ENCODE assay signal across 31 cellular contexts in the genomic region with DNA sequence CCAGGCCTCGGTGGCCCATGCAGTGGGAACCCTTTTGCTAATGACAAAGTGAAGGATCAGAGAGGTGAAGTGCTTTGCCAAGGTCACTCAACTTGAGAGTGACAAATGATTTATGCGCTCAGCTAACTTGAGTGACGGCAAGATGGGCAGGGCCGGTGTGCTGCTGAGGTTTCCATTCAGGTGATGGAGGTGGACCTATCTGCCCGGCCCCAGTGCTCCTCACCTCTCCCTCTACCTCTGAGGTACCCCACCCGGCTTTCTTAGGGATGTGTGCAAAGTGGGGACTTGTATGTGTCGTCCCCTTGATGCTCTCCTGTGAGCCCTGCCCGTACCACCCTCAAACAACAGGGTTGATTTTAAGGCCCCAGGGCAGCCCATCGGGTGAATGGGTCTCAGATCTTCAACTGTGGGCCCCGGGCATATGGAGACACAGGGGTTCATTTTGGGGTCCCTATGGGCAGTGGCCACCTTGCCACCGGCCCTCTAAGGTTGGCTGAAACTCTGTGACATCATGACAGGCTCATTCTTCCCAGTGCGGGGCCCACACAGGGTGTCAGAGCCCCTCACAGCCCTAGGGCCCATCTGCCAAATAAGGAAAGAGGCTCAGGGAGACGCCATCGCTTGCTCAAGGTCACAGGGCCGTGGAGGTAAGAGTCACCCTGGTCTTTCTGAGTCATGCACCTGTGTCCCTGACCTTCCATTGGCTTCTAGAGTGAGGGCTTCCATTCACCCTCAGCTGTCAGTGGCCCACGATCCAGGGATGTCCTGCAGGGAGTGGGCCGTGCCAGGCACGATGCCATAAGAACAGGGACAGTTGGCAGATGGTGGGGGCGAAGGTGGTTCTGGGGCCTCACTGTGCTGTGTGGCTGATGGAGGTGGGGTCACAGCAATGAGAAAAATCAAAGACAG.
DNase-seq lines count a peak whose midpoint lies in the region; ATAC-seq, FAIRE-seq and TF ChIP-seq lines count a peak whose summit lies in the region.
"Had no signal": no experiment of that assay in that cellular context is flagged by ENCODE, and none has a peak within 500 bp of the region (broad histone marks: within the 10 kb centered on the region; RNA-seq: fewer than 3 reads in every experiment).

No MANE protein-coding gene starts in this region.

- peaks cover 43% of the 10 kb centered on the region for H3K4me1 ChIP-seq in HepG2 (ENCODE audit: insufficient read depth, low read length)
- peaks cover 3% of the 10 kb centered on the region for H3K4me1 ChIP-seq in testis
- H3K4me1 ChIP-seq: parathyroid adenoma, thyroid gland had no signal

- TF ChIP-seq EP300 in HepG2 (IDR thresholded peaks at IDR 0.05; ENCODE audit: low read depth in 2 of 2, low read length in 2 of 2): no peak
- TF ChIP-seq EP300 in HepG2 (CRISPR knock-in tag; IDR thresholded peaks at IDR 0.05; ENCODE audit: borderline replicate concordance): no peak

- H3K4me1 Mint-ChIP-seq in activated T-cell treated with anti-CD3 and anti-CD28 coated beads, Interleukin-2, amount 50 U/mL, for 24 hours (ENCODE audit: low read depth): no peaks in the 10 kb centered on the region
- H3K4me1 Mint-ChIP-seq in activated T-cell treated with anti-CD3 and anti-CD28 coated beads, Interleukin-2, amount 50 U/mL, for 72 hours (ENCODE audit: low read depth): no peaks in the 10 kb centered on the region
- H3K4me1 Mint-ChIP-seq in activated CD4-positive, alpha-beta memory T cell treated with anti-CD3 and anti-CD28 coated beads, Interleukin-2, amount 10 ng/mL, durations not matched to agents 7 days and 5 days: no peaks in the 10 kb centered on the region
- H3K4me1 Mint-ChIP-seq: CD8-positive, alpha-beta memory T cell; IgD-negative memory B cell; stimulated activated naive CD8-positive, alpha-beta T cell treated with anti-CD3 and anti-CD28 coated beads, Interleukin-15, amount 100 ng/mL, for 72 hours had no signal

- no peak for FAIRE-seq in HepG2 (lab: Jason Lieb, UNC)
- FAIRE-seq: A549, endothelial cell of umbilical vein, GM12891 had no signal

- H3K79me2 ChIP-seq in HepG2 (ENCODE audit: insufficient read depth, low read length): no peaks in the 10 kb centered on the region
- H3K79me2 ChIP-seq: hepatocyte, parathyroid adenoma had no signal

- H3K27ac ChIP-seq in HepG2 (ENCODE audit: extremely low read length, insufficient read depth, low read length): no peak overlapping the region
- no peak overlapping the region for H3K27ac ChIP-seq in testis
- H3K27ac ChIP-seq: A549, gastroesophageal sphincter, hepatocyte, parathyroid adenoma, RWPE1, thyroid gland, WERI-Rb-1 had no signal

- no peak overlapping the region for H2AFZ ChIP-seq in HepG2 (ENCODE audit: low read length)
- H2AFZ ChIP-seq: hepatocyte, parathyroid adenoma had no signal

- WGBS in HepG2 (ENCODE audit: low lambda C conversion rate): 42% methylated on average over 15 of the region's 19 CpGs
- 89 to 91% methylated on average over 13 to 19 of the region's 19 CpGs for WGBS in testis, 2 donors

- H3K9ac ChIP-seq in HepG2 (ENCODE audit: insufficient read depth, low read depth, low read length): no peak overlapping the region
- H3K9ac ChIP-seq: parathyroid adenoma had no signal

- POLR2A ChIA-PET in activated CD4-positive, alpha-beta memory T cell treated with anti-CD3 and anti-CD28 coated beads, Interleukin-2, amount 10 ng/mL, durations not matched to agents 7 days and 5 days (lab: Charles Lee): no interaction called here
- POLR2A ChIA-PET in HepG2 (lab: Yijun Ruan, JAX): no interaction called here

- TF ChIP-seq RAD21 in HepG2 (CRISPR knock-in tag; IDR thresholded peaks at IDR 0.05): no peak

- peak; percentile 13 for DNase-seq in activated T-cell treated with anti-CD3 and anti-CD28 coated beads, Interleukin-2, amount 50 U/mL, for 24 hours
- no peak for DNase-seq in activated T-cell treated with anti-CD3 and anti-CD28 coated beads, Interleukin-2, amount 50 U/mL, for 72 hours
- peak; percentile 7 for DNase-seq in activated CD4-positive, alpha-beta memory T cell treated with anti-CD3 and anti-CD28 coated beads, Interleukin-2, amount 10 ng/mL, durations not matched to agents 7 days and 5 days
- no peak for DNase-seq in HepG2 (ENCODE audit: low spot score)
- peak; percentile 12 for DNase-seq in testis
- DNase-seq: activated CD4-positive, alpha-beta T cell treated with anti-CD3 and anti-CD28 coated beads, Interleukin-2, amount 50 U/mL, for 1 hour; amygdala; CD8-positive, alpha-beta memory T cell; DMS153; HFFc6; NCI-H1092; NCI-H1694 treated with DMSO at 0.1 percent for 48 hours; NCI-H526; OCI-M1; thyroid gland; WERI-Rb-1 had no signal

- intact Hi-C loops in HepG2 (cut with micrococcal nuclease; ENCODE audit: unreplicated experiment): no loop called here
- intact Hi-C loops in testis (cut with DNase I; ENCODE audit: low total_unique reads): no loop called here

- no peak for TF ChIP-seq CTCF in HepG2 (CRISPR knock-in tag; IDR thresholded peaks at IDR 0.05)
- no peak for TF ChIP-seq CTCF in testis (IDR thresholded peaks at IDR 0.05)

- no peak for TF ChIP-seq POLR2A in HepG2 (IDR thresholded peaks at IDR 0.05; ENCODE audit: insufficient read depth in 1 of 2, low read depth in 2 of 2, low read length in 2 of 2)
- no peak for TF ChIP-seq POLR2A in testis (IDR thresholded peaks at IDR 0.05)

- H3K36me3 ChIP-seq in HepG2 (replicated peaks in 1 of 2; ENCODE audit: control insufficient read depth in 1 of 2, insufficient read depth in 2 of 2, low read length in 2 of 2) (no peaks in the 10 kb centered on the region), testis (ENCODE audit: low read depth, missing control alignments) (no peaks in the 10 kb centered on the region)
- H3K36me3 ChIP-seq: gastroesophageal sphincter, thyroid gland, WERI-Rb-1 had no signal

- H3K4me2 ChIP-seq in HepG2 (ENCODE audit: low read depth, low read length): no peak overlapping the region
- H3K4me2 ChIP-seq: A549, hepatocyte had no signal

- no TSS peak for BruUV-seq in HepG2 (replicated peaks; lab: Mats Ljungman, UMichigan)

- H3K27me3 ChIP-seq in HepG2 (ENCODE audit: control insufficient read depth in 1 of 2, insufficient read depth in 2 of 2, low read length in 2 of 2) (peaks cover 6 to 42% of the 10 kb centered on the region in 2 experiments; a peak in 4 of 5 replicates), testis (no peaks in the 10 kb centered on the region)
- H3K27me3 ChIP-seq: hepatocyte, thyroid gland had no signal

- CTCF ChIA-PET in activated CD4-positive, alpha-beta memory T cell treated with anti-CD3 and anti-CD28 coated beads, Interleukin-2, amount 10 ng/mL, durations not matched to agents 7 days and 5 days (lab: Charles Lee): no interaction called here
- CTCF ChIA-PET in HepG2 (lab: Yijun Ruan, JAX; ENCODE audit: low intra/inter-chr PET ratio, low total read pairs): no interaction called here

- H3K9me3 ChIP-seq in HepG2 (ENCODE audit: low read length) (no peaks in the 10 kb centered on the region), testis (no peaks in the 10 kb centered on the region)
- H3K9me3 ChIP-seq: A549, gastroesophageal sphincter, thyroid gland had no signal

- in situ Hi-C loops in HepG2 (cut with HindIII; ENCODE audit: extremely low pct_ligation_motif_present, low pct_unique_long_range_greater_than_20kb): no loop called here

- peaks cover 23% of the 10 kb centered on the region for H3K27me3 Mint-ChIP-seq in activated T-cell treated with anti-CD3 and anti-CD28 coated beads, Interleukin-2, amount 50 U/mL, for 24 hours
- H3K27me3 Mint-ChIP-seq in activated T-cell treated with anti-CD3 and anti-CD28 coated beads, Interleukin-2, amount 50 U/mL, for 72 hours (ENCODE audit: low read depth): peaks cover 43% of the 10 kb centered on the region
- peaks cover 6% of the 10 kb centered on the region for H3K27me3 Mint-ChIP-seq in activated CD4-positive, alpha-beta memory T cell treated with anti-CD3 and anti-CD28 coated beads, Interleukin-2, amount 10 ng/mL, durations not matched to agents 7 days and 5 days

- H3K4me3 Mint-ChIP-seq in activated T-cell treated with anti-CD3 and anti-CD28 coated beads, Interleukin-2, amount 50 U/mL, for 24 hours: no peak overlapping the region
- H3K4me3 Mint-ChIP-seq in activated T-cell treated with anti-CD3 and anti-CD28 coated beads, Interleukin-2, amount 50 U/mL, for 72 hours: no peak overlapping the region
- no peak overlapping the region for H3K4me3 Mint-ChIP-seq in activated CD4-positive, alpha-beta memory T cell treated with anti-CD3 and anti-CD28 coated beads, Interleukin-2, amount 10 ng/mL, durations not matched to agents 7 days and 5 days
- H3K4me3 Mint-ChIP-seq: CD8-positive, alpha-beta memory T cell; HFFc6; IgD-negative memory B cell; neural crest cell; stimulated activated naive CD8-positive, alpha-beta T cell treated with anti-CD3 and anti-CD28 coated beads, Interleukin-15, amount 100 ng/mL, for 72 hours had no signal

- H3K4me3 ChIP-seq in HepG2 (replicated peaks in 1 of 3; ENCODE audit: insufficient read depth in 1 of 3, low read depth in 2 of 3, low read length in 3 of 3) (no peak overlapping the region), testis (no peak overlapping the region)
- H3K4me3 ChIP-seq: A549, gastroesophageal sphincter, hepatocyte, thyroid gland had no signal

- ATAC-seq in activated T-cell treated with anti-CD3 and anti-CD28 coated beads, Interleukin-2, amount 50 U/mL, for 72 hours (replicated peaks in 1 of 2): no peak
- no peak for ATAC-seq in HepG2
- ATAC-seq in GM21737 (IDR thresholded peaks at IDR 0.05; ENCODE audit: unreplicated experiment): no peak
- no peak for ATAC-seq in GM18873 (IDR thresholded peaks at IDR 0.05; ENCODE audit: low FRiP score, unreplicated experiment)
- no peak for ATAC-seq in GM18520 (IDR thresholded peaks at IDR 0.05; ENCODE audit: unreplicated experiment)
- ATAC-seq: A549; activated naive CD4-positive, alpha-beta T cell treated with anti-CD3 and anti-CD28 coated beads, Interleukin-2, amount 50 U/mL, for 72 hours; gastroesophageal sphincter; stimulated activated naive CD8-positive, alpha-beta T cell treated with anti-CD3 and anti-CD28 coated beads, Interleukin-15, amount 100 ng/mL, for 72 hours had no signal

- no peaks in the 10 kb centered on the region for H3K36me3 Mint-ChIP-seq in activated T-cell treated with anti-CD3 and anti-CD28 coated beads, Interleukin-2, amount 50 U/mL, for 24 hours (ENCODE audit: low read depth)
- H3K36me3 Mint-ChIP-seq in activated T-cell treated with anti-CD3 and anti-CD28 coated beads, Interleukin-2, amount 50 U/mL, for 72 hours (ENCODE audit: insufficient read depth in 2 of 2): no peaks in the 10 kb centered on the region
- H3K36me3 Mint-ChIP-seq in activated CD4-positive, alpha-beta memory T cell treated with anti-CD3 and anti-CD28 coated beads, Interleukin-2, amount 10 ng/mL, durations not matched to agents 7 days and 5 days (ENCODE audit: low read depth): no peaks in the 10 kb centered on the region
- H3K36me3 Mint-ChIP-seq: activated naive CD4-positive, alpha-beta T cell treated with anti-CD3 and anti-CD28 coated beads, Interleukin-2, amount 50 U/mL, for 72 hours; CD8-positive, alpha-beta memory T cell; IgD-negative memory B cell had no signal

- H3K27ac Mint-ChIP-seq in activated T-cell treated with anti-CD3 and anti-CD28 coated beads, Interleukin-2, amount 50 U/mL, for 24 hours: no peak overlapping the region
- H3K27ac Mint-ChIP-seq in activated T-cell treated with anti-CD3 and anti-CD28 coated beads, Interleukin-2, amount 50 U/mL, for 72 hours: no peak overlapping the region
- no peak overlapping the region for H3K27ac Mint-ChIP-seq in activated CD4-positive, alpha-beta memory T cell treated with anti-CD3 and anti-CD28 coated beads, Interleukin-2, amount 10 ng/mL, durations not matched to agents 7 days and 5 days
- H3K27ac Mint-ChIP-seq: activated naive CD4-positive, alpha-beta T cell treated with anti-CD3 and anti-CD28 coated beads, Interleukin-2, amount 50 U/mL, for 72 hours; activated T-helper 2 cell treated with anti-CD3 and anti-CD28 coated beads, Interferon-gamma antibody, Interleukin-2, Interleukin-4, amounts not matched to agents 10 μg/mL and 5 μg/mL and 100 μg/mL, durations not matched to agents 14 hours and 24 hours and 36 hours; HFFc6; IgD-negative memory B cell had no signal

- no peaks in the 10 kb centered on the region for H3K9me3 Mint-ChIP-seq in activated T-cell treated with anti-CD3 and anti-CD28 coated beads, Interleukin-2, amount 50 U/mL, for 24 hours
- no peaks in the 10 kb centered on the region for H3K9me3 Mint-ChIP-seq in activated T-cell treated with anti-CD3 and anti-CD28 coated beads, Interleukin-2, amount 50 U/mL, for 72 hours
- H3K9me3 Mint-ChIP-seq in activated CD4-positive, alpha-beta memory T cell treated with anti-CD3 and anti-CD28 coated beads, Interleukin-2, amount 10 ng/mL, durations not matched to agents 7 days and 5 days: no peaks in the 10 kb centered on the region
- H3K9me3 Mint-ChIP-seq: activated naive CD4-positive, alpha-beta T cell treated with anti-CD3 and anti-CD28 coated beads, Interleukin-2, amount 50 U/mL, for 72 hours; activated T-helper 2 cell treated with anti-CD3 and anti-CD28 coated beads, Interferon-gamma antibody, Interleukin-2, Interleukin-4, amounts not matched to agents 10 μg/mL and 5 μg/mL and 100 μg/mL, durations not matched to agents 14 hours and 24 hours and 36 hours; CD8-positive, alpha-beta memory T cell; HFFc6; stimulated activated naive CD8-positive, alpha-beta T cell treated with anti-CD3 and anti-CD28 coated beads, Interleukin-15, amount 100 ng/mL, for 72 hours had no signal

- no peaks in the 10 kb centered on the region for H4K20me1 ChIP-seq in HepG2 (ENCODE audit: insufficient read depth, low read length)

Comparison
In these comparisons a context has a peak if more than half of its experiments do, and no peak if none do; other contexts are left out.
1. DNase-seq: peak in activated T-cell treated with anti-CD3 and anti-CD28 coated beads, Interleukin-2, amount 50 U/mL, for 24 hours (single experiment), activated CD4-positive, alpha-beta memory T cell treated with anti-CD3 and anti-CD28 coated beads, Interleukin-2, amount 10 ng/mL, durations not matched to agents 7 days and 5 days (single experiment) and testis (single experiment); none in activated T-cell treated with anti-CD3 and anti-CD28 coated beads, Interleukin-2, amount 50 U/mL, for 72 hours (0 of 2) and HepG2 (single experiment).